Comparison of ENCODE assay signal across 6 cellular contexts in genomic region chr6:35468980-35469710, GRCh38.
A peak's percentile ranks its signal among the peaks of the same experiment; 100 is the strongest.
DNase-seq lines count a peak whose midpoint lies in the region; ATAC-seq and TF ChIP-seq lines count a peak whose summit lies in the region.

No MANE protein-coding gene starts in this region.

- peak overlapping the region; percentile 90 for H3K4me3 ChIP-seq in iPS-20b (ENCODE audit: low read length)

- H3K9ac ChIP-seq in iPS-20b (ENCODE audit: low read depth, low read length), result peak overlapping the region; percentile 100

- H3K27me3 ChIP-seq in iPS-20b (ENCODE audit: insufficient read depth, low read length), result peaks cover 9% of the 10 kb centered on the region; the same call in 1 of the 2 replicates

- peak; percentile 11 for ATAC-seq in GM18907 (IDR thresholded peaks at IDR 0.05; ENCODE audit: unreplicated experiment)
- peak; percentile 7 for ATAC-seq in SK-N-SH treated with all-trans-retinoic acid at 6 μM for 48 hours
- ATAC-seq in HG03354 (IDR thresholded peaks at IDR 0.05; ENCODE audit: poor library complexity, severe bottlenecking, unreplicated experiment), result no peak

- peak overlapping the region; percentile 99 for H3K27ac ChIP-seq in iPS-20b (ENCODE audit: low read length)

- peaks cover 71% of the 10 kb centered on the region for H3K36me3 ChIP-seq in iPS-20b (ENCODE audit: insufficient read depth, low read depth, low read length)

- no peak for DNase-seq in OCI-M2 (lab: John Stamatoyannopoulos, UW; ENCODE audit: unreplicated experiment)
- no peak for DNase-seq in ecto neural progenitor cell (ENCODE audit: low spot score)

- peaks cover 2% of the 10 kb centered on the region; the same call in 1 of the 2 replicates for H3K4me1 ChIP-seq in iPS-20b (ENCODE audit: insufficient read depth, low read length)

- H3K9me3 ChIP-seq in iPS-20b (ENCODE audit: insufficient read depth, low read depth, low read length), result no peaks in the 10 kb centered on the region

TF ChIP-seq in SK-N-SH treated with all-trans-retinoic acid at 6 μM for 48 hours, 23 proteins besides CTCF, POLR2A, EP300 and RAD21:
- TF ChIP-seq PPARA (CRISPR knock-in tag; IDR thresholded peaks at IDR 0.05; ENCODE audit: borderline replicate concordance) (no peak), ISL1 (CRISPR knock-in tag; IDR thresholded peaks at IDR 0.05) (no peak), ZC3H10 (CRISPR knock-in tag; IDR thresholded peaks at IDR 0.05) (no peak), POU6F1 (CRISPR knock-in tag; IDR thresholded peaks at IDR 0.05; ENCODE audit: borderline replicate concordance, low read depth) (no peak), GLIS3 (CRISPR knock-in tag; IDR thresholded peaks at IDR 0.05) (no peak), TCF4 (CRISPR knock-in tag; IDR thresholded peaks at IDR 0.05; ENCODE audit: borderline replicate concordance) (no peak), BACH2 (CRISPR knock-in tag; IDR thresholded peaks at IDR 0.05; ENCODE audit: borderline replicate concordance) (no peak), ESRRG (CRISPR knock-in tag; IDR thresholded peaks at IDR 0.05) (no peak), ZFP30 (CRISPR knock-in tag; IDR thresholded peaks at IDR 0.05) (no peak)
